ENCODE assay signal across 16 cellular contexts in the genomic region with DNA sequence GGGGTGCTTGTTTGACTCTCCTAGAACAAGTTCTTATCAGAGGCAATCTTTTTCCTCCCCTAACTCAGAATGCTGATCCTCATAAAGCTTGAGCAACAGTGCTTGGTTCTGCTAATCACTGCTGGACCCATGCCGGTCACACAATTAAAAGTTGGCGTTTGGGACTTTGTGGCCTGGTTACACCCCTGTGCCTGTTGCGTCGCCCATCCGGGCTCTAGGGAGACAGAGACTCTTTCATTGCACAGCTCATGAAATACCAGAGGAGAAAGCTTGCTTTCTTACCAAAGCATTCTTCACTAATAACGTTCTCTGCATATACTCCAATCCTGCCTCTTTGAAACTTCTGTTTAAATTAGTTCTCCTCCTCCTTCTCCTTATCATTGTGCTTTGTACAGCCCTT.
DNase-seq lines count a peak whose midpoint lies in the region; ATAC-seq and TF ChIP-seq lines count a peak whose summit lies in the region.
"Had no signal": no experiment of that assay in that cellular context is flagged by ENCODE, and none has a peak within 500 bp of the region (broad histone marks: within the 10 kb centered on the region; RNA-seq: fewer than 3 reads in every experiment).

No MANE protein-coding gene starts in this region.

- DNase-seq in activated CD4-positive, alpha-beta T cell treated with anti-CD3 and anti-CD28 coated beads, Interleukin-2, amount 10 ng/mL, durations not matched to agents 24 days and 14 days = no peak
- no peak for DNase-seq in activated CD4-positive, alpha-beta T cell treated with anti-CD3 and anti-CD28 coated beads, Interleukin-2, amount 50 U/mL, for 1 hour
- DNase-seq in right atrium auricular region (ENCODE audit: low spot score) = peak; percentile 61
- no peak for DNase-seq in smooth muscle cell (lab: John Stamatoyannopoulos, UW; ENCODE audit: unreplicated experiment)
- no peak for DNase-seq in osteocyte (ENCODE audit: extremely low spot score, unreplicated experiment)
- DNase-seq: activated naive CD4-positive, alpha-beta T cell; endodermal cell; NCI-H187 treated with DMSO at 0.1 percent for 48 hours; NCI-H526 treated with DMSO at 0.1 percent for 48 hours had no signal

- H3K27ac Mint-ChIP-seq in activated CD4-positive, alpha-beta T cell treated with anti-CD3 and anti-CD28 coated beads, Interleukin-2, amount 10 ng/mL, durations not matched to agents 24 days and 14 days = peak overlapping the region; percentile 92
- H3K27ac Mint-ChIP-seq in activated naive CD8-positive, alpha-beta T cell = peak overlapping the region; percentile 83
- H3K27ac Mint-ChIP-seq in osteocyte (ENCODE audit: unreplicated experiment) = no peak overlapping the region
- H3K27ac Mint-ChIP-seq: endodermal cell, type B pancreatic cell had no signal

- peak overlapping the region; percentile 29 for H3K4me2 ChIP-seq in smooth muscle cell

- no peaks in the 10 kb centered on the region for H3F3A ChIP-seq in smooth muscle cell (ENCODE audit: low read depth)

- no peaks in the 10 kb centered on the region for H3K9me3 Mint-ChIP-seq in activated CD4-positive, alpha-beta T cell treated with anti-CD3 and anti-CD28 coated beads, Interleukin-2, amount 10 ng/mL, durations not matched to agents 24 days and 14 days
- H3K9me3 Mint-ChIP-seq in activated naive CD8-positive, alpha-beta T cell (ENCODE audit: low read depth) = no peaks in the 10 kb centered on the region
- H3K9me3 Mint-ChIP-seq in osteocyte (ENCODE audit: unreplicated experiment) = no peaks in the 10 kb centered on the region
- H3K9me3 Mint-ChIP-seq: endodermal cell; T-helper 2 cell treated with Interferon-gamma antibody and Interleukin-4, amounts not matched to agents 5 μg/mL and 100 μg/mL, for 36 hours had no signal

- H3K4me3 ChIP-seq in right atrium auricular region = no peak overlapping the region
- H3K4me3 ChIP-seq in smooth muscle cell = no peak overlapping the region
- H3K4me3 ChIP-seq: breast epithelium, prostate gland had no signal

- H2AFZ ChIP-seq in smooth muscle cell (ENCODE audit: low read depth) = peak overlapping the region; percentile 76

- peaks cover 8% of the 10 kb centered on the region for H3K36me3 Mint-ChIP-seq in activated CD4-positive, alpha-beta T cell treated with anti-CD3 and anti-CD28 coated beads, Interleukin-2, amount 10 ng/mL, durations not matched to agents 24 days and 14 days (ENCODE audit: low read depth)
- H3K36me3 Mint-ChIP-seq in activated naive CD8-positive, alpha-beta T cell = peaks cover 6% of the 10 kb centered on the region
- no peaks in the 10 kb centered on the region for H3K36me3 Mint-ChIP-seq in osteocyte (ENCODE audit: unreplicated experiment)

- H4K20me1 ChIP-seq in smooth muscle cell (ENCODE audit: low read depth) = no peaks in the 10 kb centered on the region

- 43% methylated on average over 6 of the region's 6 CpGs for WGBS in smooth muscle cell (ENCODE audit: low lambda C conversion rate)

- no peak for TF ChIP-seq CTCF in right atrium auricular region (IDR thresholded peaks at IDR 0.05)
- no peak for TF ChIP-seq CTCF in smooth muscle cell (IDR thresholded peaks at IDR 0.05; ENCODE audit: borderline replicate concordance, insufficient read depth, poor library complexity, severe bottlenecking)
- TF ChIP-seq CTCF in osteocyte (IDR thresholded peaks at IDR 0.05) = no peak

- H3K36me3 ChIP-seq in right atrium auricular region (no peaks in the 10 kb centered on the region), smooth muscle cell (ENCODE audit: low read depth) (no peaks in the 10 kb centered on the region)
- H3K36me3 ChIP-seq: breast epithelium, prostate gland had no signal

- H3K27ac ChIP-seq in right atrium auricular region (peak overlapping the region; percentile 33 to 55), smooth muscle cell (ENCODE audit: low read depth) (peak overlapping the region; percentile 57)
- H3K27ac ChIP-seq: breast epithelium, prostate gland had no signal

- peak overlapping the region; percentile 58 for H3K4me3 Mint-ChIP-seq in activated CD4-positive, alpha-beta T cell treated with anti-CD3 and anti-CD28 coated beads, Interleukin-2, amount 10 ng/mL, durations not matched to agents 24 days and 14 days
- no peak overlapping the region for H3K4me3 Mint-ChIP-seq in activated naive CD8-positive, alpha-beta T cell
- H3K4me3 Mint-ChIP-seq in osteocyte (ENCODE audit: unreplicated experiment) = no peak overlapping the region
- H3K4me3 Mint-ChIP-seq: endodermal cell, type B pancreatic cell had no signal

- no peak for ATAC-seq in GM19397 (IDR thresholded peaks at IDR 0.05; ENCODE audit: unreplicated experiment)
- no peak for ATAC-seq in GM19351 (IDR thresholded peaks at IDR 0.05; ENCODE audit: unreplicated experiment)

- H3K27me3 ChIP-seq in right atrium auricular region = no peaks in the 10 kb centered on the region
- no peaks in the 10 kb centered on the region for H3K27me3 ChIP-seq in smooth muscle cell (ENCODE audit: low read depth)
- H3K27me3 ChIP-seq: breast epithelium had no signal

- no peak overlapping the region for H3K9ac ChIP-seq in smooth muscle cell (ENCODE audit: low read depth)

- no peaks in the 10 kb centered on the region for H3K27me3 Mint-ChIP-seq in activated CD4-positive, alpha-beta T cell treated with anti-CD3 and anti-CD28 coated beads, Interleukin-2, amount 10 ng/mL, durations not matched to agents 24 days and 14 days
- no peaks in the 10 kb centered on the region for H3K27me3 Mint-ChIP-seq in activated naive CD8-positive, alpha-beta T cell
- H3K27me3 Mint-ChIP-seq in osteocyte (ENCODE audit: unreplicated experiment) = no peaks in the 10 kb centered on the region
- H3K27me3 Mint-ChIP-seq: type B pancreatic cell had no signal

- no peaks in the 10 kb centered on the region for H3K79me2 ChIP-seq in smooth muscle cell (ENCODE audit: low read depth)

- H3K4me1 Mint-ChIP-seq in activated CD4-positive, alpha-beta T cell treated with anti-CD3 and anti-CD28 coated beads, Interleukin-2, amount 10 ng/mL, durations not matched to agents 24 days and 14 days = peaks cover 50% of the 10 kb centered on the region
- peaks cover 24% of the 10 kb centered on the region for H3K4me1 Mint-ChIP-seq in activated naive CD8-positive, alpha-beta T cell (ENCODE audit: low read depth)
- no peaks in the 10 kb centered on the region for H3K4me1 Mint-ChIP-seq in osteocyte (ENCODE audit: unreplicated experiment)

- H3K9me3 ChIP-seq in right atrium auricular region (no peaks in the 10 kb centered on the region), smooth muscle cell (replicated peaks; ENCODE audit: low read depth) (no peaks in the 10 kb centered on the region)
- H3K9me3 ChIP-seq: breast epithelium, prostate gland had no signal

- intact Hi-C loops in activated CD4-positive, alpha-beta T cell treated with anti-CD3 and anti-CD28 coated beads, Interleukin-2, amount 10 ng/mL, durations not matched to agents 24 days and 14 days (cut with micrococcal nuclease) = loop anchor here (1.0 to 5.0 kb wide), 2 partner anchors 35 to 80 kb away; no protein-coding TSS in a partner anchor

- H3K4me1 ChIP-seq in right atrium auricular region (peaks cover 0 to 24% of the 10 kb centered on the region in 2 donors), smooth muscle cell (ENCODE audit: low read depth) (peaks cover 10% of the 10 kb centered on the region)
- H3K4me1 ChIP-seq: breast epithelium, prostate gland had no signal
